In genomic region chr4:73690051-73690744, GRCh38 we compare ENCODE assay signal across 19 cellular contexts. TPM values are rescaled to one million over a fixed set of nuclear protein-coding genes. Genes with fewer than 3 reads are reported as not detected.
DNase-seq lines count a peak whose midpoint lies in the region; ATAC-seq, FAIRE-seq and TF ChIP-seq lines count a peak whose summit lies in the region.
"Had no signal": no experiment of that assay in that cellular context is flagged by ENCODE, and none has a peak within 500 bp of the region (broad histone marks: within the 10 kb centered on the region; RNA-seq: fewer than 3 reads in every experiment).

No MANE protein-coding gene starts in this region.

- H3K27ac ChIP-seq in A549, result peak overlapping the region; percentile 43 to 72
- no peak overlapping the region for H3K27ac ChIP-seq in GM23248
- H3K27ac ChIP-seq in brain microvascular endothelial cell, result no peak overlapping the region
- H3K27ac ChIP-seq: heart left ventricle, upper lobe of left lung had no signal

- H3F3A ChIP-seq in GM23248 (ENCODE audit: insufficient read depth), result peaks cover 16% of the 10 kb centered on the region

- peak overlapping the region; percentile 48 for H3K4me2 ChIP-seq in A549
- H3K4me2 ChIP-seq in GM23248 (ENCODE audit: unreplicated experiment), result peak overlapping the region; percentile 13

- TF ChIP-seq RAD21 in A549 (conservative IDR thresholded peaks at IDR 0.05 in 1 of 2, IDR thresholded peaks at IDR 0.05 in 1 of 2), result no peak

- peaks cover 2 to 3% of the 10 kb centered on the region in 2 donors for H3K9me3 Mint-ChIP-seq in stimulated activated naive B cell treated with anti-CD40 and anti-IgM and Interleukin-4, amounts not matched to agents 10 μg/mL and 1 μg/mL and 100 μg/mL, for 72 hours

- H2AFZ ChIP-seq in GM23248, result no peak overlapping the region

- no peaks in the 10 kb centered on the region for H4K20me1 ChIP-seq in GM23248 (ENCODE audit: insufficient read depth)

- no peaks in the 10 kb centered on the region for H3K9me3 ChIP-seq in A549
- H3K9me3 ChIP-seq in GM23248 (ENCODE audit: low read depth), result no peaks in the 10 kb centered on the region
- H3K9me3 ChIP-seq: heart left ventricle, upper lobe of left lung had no signal

- H3K4me1 ChIP-seq in A549 (peaks cover 28% of the 10 kb centered on the region), GM23248 (ENCODE audit: insufficient read depth) (peaks cover 20% of the 10 kb centered on the region)
- H3K4me1 ChIP-seq: upper lobe of left lung had no signal

- no peak for TF ChIP-seq POLR2A in A549 (IDR thresholded peaks at IDR 0.05; ENCODE audit: low read length)

- POLR2A ChIA-PET in A549 (lab: Yijun Ruan, JAX), result no interaction called here

- no peaks in the 10 kb centered on the region for H3K36me3 Mint-ChIP-seq in stimulated activated naive B cell treated with anti-CD40 and anti-IgM and Interleukin-4, amounts not matched to agents 10 μg/mL and 1 μg/mL and 100 μg/mL, for 72 hours
- H3K36me3 Mint-ChIP-seq: activated CD4-positive, alpha-beta memory T cell treated with anti-CD3 and anti-CD28 coated beads for 36 hours; CD4-positive, alpha-beta memory T cell had no signal

- peak; percentile 53 to 56; a peak in 2 of 6 replicates for ATAC-seq in A549
- ATAC-seq in stimulated activated naive B cell treated with anti-CD40 and anti-IgM and Interleukin-4, amounts not matched to agents 10 μg/mL and 1 μg/mL and 100 μg/mL, for 72 hours (replicated peaks), result no peak
- ATAC-seq: heart left ventricle had no signal

- H3K4me3 Mint-ChIP-seq in stimulated activated naive B cell treated with anti-CD40 and anti-IgM and Interleukin-4, amounts not matched to agents 10 μg/mL and 1 μg/mL and 100 μg/mL, for 72 hours, result no peak overlapping the region
- H3K4me3 Mint-ChIP-seq: activated CD4-positive, alpha-beta memory T cell treated with anti-CD3 and anti-CD28 coated beads for 36 hours; activated T-cell treated with anti-CD3 and anti-CD28 coated beads, Interleukin-2, amount 50 U/mL, for 24 hours; CD4-positive, alpha-beta memory T cell; neural crest cell; stimulated activated naive CD8-positive, alpha-beta T cell treated with anti-CD3 and anti-CD28 coated beads, Interleukin-15, Interleukin-2, amounts not matched to agents 100 ng/mL and 50 ng/mL, for 24 hours had no signal

- no peaks in the 10 kb centered on the region for H3K4me1 Mint-ChIP-seq in stimulated activated naive B cell treated with anti-CD40 and anti-IgM and Interleukin-4, amounts not matched to agents 10 μg/mL and 1 μg/mL and 100 μg/mL, for 72 hours
- H3K4me1 Mint-ChIP-seq: CD4-positive, alpha-beta memory T cell; neural crest cell had no signal

- in situ Hi-C loops in GM23248 (cut with MboI) (no loop called here), brain microvascular endothelial cell (cut with HindIII; ENCODE audit: low pct_ligation_motif_present, low sequenced_read_pairs) (no loop called here)

- no peak overlapping the region for H3K27ac Mint-ChIP-seq in stimulated activated naive B cell treated with anti-CD40 and anti-IgM and Interleukin-4, amounts not matched to agents 10 μg/mL and 1 μg/mL and 100 μg/mL, for 72 hours
- H3K27ac Mint-ChIP-seq: activated CD4-positive, alpha-beta memory T cell treated with anti-CD3 and anti-CD28 coated beads for 36 hours; activated T-cell treated with anti-CD3 and anti-CD28 coated beads, Interleukin-2, amount 50 U/mL, for 24 hours; CD4-positive, alpha-beta memory T cell; stimulated activated naive CD8-positive, alpha-beta T cell treated with anti-CD3 and anti-CD28 coated beads, Interleukin-15, Interleukin-2, amounts not matched to agents 100 ng/mL and 50 ng/mL, for 24 hours had no signal

- no peaks in the 10 kb centered on the region for H3K79me2 ChIP-seq in GM23248 (ENCODE audit: insufficient read depth)

- no peak for FAIRE-seq in A549 (lab: Jason Lieb, UNC)
- FAIRE-seq: A204.1 had no signal

- peaks cover 0 to 11% of the 10 kb centered on the region in 2 donors for H3K27me3 Mint-ChIP-seq in stimulated activated naive B cell treated with anti-CD40 and anti-IgM and Interleukin-4, amounts not matched to agents 10 μg/mL and 1 μg/mL and 100 μg/mL, for 72 hours
- H3K27me3 Mint-ChIP-seq: activated CD4-positive, alpha-beta memory T cell treated with anti-CD3 and anti-CD28 coated beads for 36 hours; stimulated activated naive CD8-positive, alpha-beta T cell treated with anti-CD3 and anti-CD28 coated beads, Interleukin-15, Interleukin-2, amounts not matched to agents 100 ng/mL and 50 ng/mL, for 24 hours had no signal

- H3K27me3 ChIP-seq in GM23248 (replicated peaks; ENCODE audit: insufficient read depth) (no peaks in the 10 kb centered on the region), brain microvascular endothelial cell (replicated peaks) (no peaks in the 10 kb centered on the region)
- H3K27me3 ChIP-seq: heart left ventricle, upper lobe of left lung had no signal

- CTCF ChIA-PET in A549 (lab: Yijun Ruan, JAX), result interaction anchor here (1.0 kb wide), 1 partner anchor 348 kb away, joined by 3 read pairs; the partner anchor contains the start of gene CXCL3

- no peak overlapping the region for H3K9ac ChIP-seq in GM23248

- H3K4me3 ChIP-seq in A549 (no peak overlapping the region), GM23248 (no peak overlapping the region), foreskin fibroblast (ENCODE audit: low read depth in 1 of 2, low read length in 2 of 2) (no peak overlapping the region), brain microvascular endothelial cell (ENCODE audit: low read depth, low read length) (no peak overlapping the region)
- H3K4me3 ChIP-seq: heart left ventricle, upper lobe of left lung had no signal

- TF ChIP-seq EP300 in A549 (IDR thresholded peaks at IDR 0.05), result no peak

- H3K9me2 ChIP-seq in GM23248 (ENCODE audit: insufficient read depth), result no peaks in the 10 kb centered on the region

- no peak for TF ChIP-seq CTCF in A549 (IDR thresholded peaks at IDR 0.05)
- no peak for TF ChIP-seq CTCF in foreskin fibroblast (IDR thresholded peaks at IDR 0.05; ENCODE audit: low read depth, low read length)
- no peak for TF ChIP-seq CTCF in brain microvascular endothelial cell (IDR thresholded peaks at IDR 0.05; ENCODE audit: low read depth, low read length, missing control alignments)

- H3K36me3 ChIP-seq in GM23248 (ENCODE audit: low read depth) (no peaks in the 10 kb centered on the region), brain microvascular endothelial cell (replicated peaks) (no peaks in the 10 kb centered on the region)
- H3K36me3 ChIP-seq: heart left ventricle, upper lobe of left lung had no signal

- peak in 1 of 2 experiments; percentile 14 for DNase-seq in A549 (ENCODE audit: low read depth in 1 of 2, low spot score in 1 of 2)
- DNase-seq in GM23248, result peak; percentile 75
- peak; percentile 28 for DNase-seq in SKM-1 (lab: John Stamatoyannopoulos, UW; ENCODE audit: unreplicated experiment)
- peak; percentile 63 to 75 for DNase-seq in foreskin fibroblast
- DNase-seq in stimulated activated CD4-positive, alpha-beta T cell treated with anti-CD3 and anti-CD28 coated beads, Interleukin-15, amount 100 ng/mL, for 24 hours, result no peak
- no peak for DNase-seq in stimulated activated naive B cell treated with anti-CD40 and anti-IgM and Interleukin-4, amounts not matched to agents 10 μg/mL and 1 μg/mL and 100 μg/mL, for 72 hours
- no peak for DNase-seq in brain microvascular endothelial cell
- DNase-seq in stimulated activated CD4-positive, alpha-beta T cell treated with anti-CD3 and anti-CD28 coated beads, Interleukin-1b, Interleukin-23, amount 100 ng/mL, for 48 hours, result no peak
- DNase-seq: activated CD4-positive, alpha-beta memory T cell treated with anti-CD3 and anti-CD28 coated beads for 36 hours; activated naive CD4-positive, alpha-beta T cell treated with anti-CD3 and anti-CD28 coated beads, Interleukin-2, amount 50 U/mL, for 16 hours; activated T-cell treated with anti-CD3 and anti-CD28 coated beads, Interleukin-2, amount 50 U/mL, for 24 hours; CD4-positive, alpha-beta memory T cell; erythroblast; heart left ventricle; NCI-H2081; upper lobe of left lung had no signal

TF ChIP-seq in A549, 52 proteins besides CTCF, POLR2A, EP300 and RAD21:
- TF ChIP-seq FOSB (CRISPR knock-in tag; IDR thresholded peaks at IDR 0.05) (no peak), FOSL2 (IDR thresholded peaks at IDR 0.05) (peak; percentile 39), FOSL2 (CRISPR knock-in tag; IDR thresholded peaks at IDR 0.05) (peak; percentile 20; the same call in 1 of the 2 replicates), FOXS1 (CRISPR knock-in tag; IDR thresholded peaks at IDR 0.05) (no peak), TFCP2L1 (CRISPR knock-in tag; IDR thresholded peaks at IDR 0.05) (no peak)

RNA-seq across cellular contexts. Expression of gene CXCL8, which starts 50.2 kb away (rescaled TPM):
- polyA plus RNA-seq in A549 (2011; rRNA removed) (57.2 and 87.7 TPM in 2 replicates), A549 (2017; fragmentation: RNase III; extraction: RNeasy Plus Mini Kit Qiagen cat#74134 plus additional on column Dnase treatment) (4.0 to 5.6 TPM (median 4.4 TPM) in 3 replicates), GM23248 (2016; fragmentation: Nextera tagmentation; extraction: Ambion mirVana) (15.5 and 15.9 TPM in 2 replicates)
- 7.3 and 9.1 TPM in 2 replicates for polyA plus RNA-seq in A549 (2012; cell fraction: cytosol; rRNA removed)
- 3.4 and 7.2 TPM in 2 replicates for polyA plus RNA-seq in A549 (2012; cell fraction: nucleus; rRNA removed)
- polyA minus RNA-seq in A549 (2011; rRNA and poly(A)+ RNA removed), result 20.2 and 42.4 TPM in 2 replicates
- total RNA-seq in GM23248 (2014; rRNA removed; shearing (Covaris generic)), result 20.0 TPM in 2 replicates
- total RNA-seq: neural crest cell had no signal

Comparison
In these comparisons a context has a peak if more than half of its experiments do, and no peak if none do; other contexts are left out.
1. ATAC-seq: peak in A549 (2 of 2); none in stimulated activated naive B cell treated with anti-CD40 and anti-IgM and Interleukin-4, amounts not matched to agents 10 μg/mL and 1 μg/mL and 100 μg/mL, for 72 hours (0 of 2).
2. DNase-seq: peak in GM23248 (single experiment), SKM-1 (single experiment) and foreskin fibroblast (2 of 2); none in stimulated activated CD4-positive, alpha-beta T cell treated with anti-CD3 and anti-CD28 coated beads, Interleukin-15, amount 100 ng/mL, for 24 hours (single experiment), stimulated activated naive B cell treated with anti-CD40 and anti-IgM and Interleukin-4, amounts not matched to agents 10 μg/mL and 1 μg/mL and 100 μg/mL, for 72 hours (single experiment), brain microvascular endothelial cell (single experiment) and stimulated activated CD4-positive, alpha-beta T cell treated with anti-CD3 and anti-CD28 coated beads, Interleukin-1b, Interleukin-23, amount 100 ng/mL, for 48 hours (single experiment).
3. H3K27ac ChIP-seq: peak in A549 (2 of 2); none in GM23248 (single experiment) and brain microvascular endothelial cell (single experiment).